18 cellular contexts compared by ENCODE assay signal in the genomic region with DNA sequence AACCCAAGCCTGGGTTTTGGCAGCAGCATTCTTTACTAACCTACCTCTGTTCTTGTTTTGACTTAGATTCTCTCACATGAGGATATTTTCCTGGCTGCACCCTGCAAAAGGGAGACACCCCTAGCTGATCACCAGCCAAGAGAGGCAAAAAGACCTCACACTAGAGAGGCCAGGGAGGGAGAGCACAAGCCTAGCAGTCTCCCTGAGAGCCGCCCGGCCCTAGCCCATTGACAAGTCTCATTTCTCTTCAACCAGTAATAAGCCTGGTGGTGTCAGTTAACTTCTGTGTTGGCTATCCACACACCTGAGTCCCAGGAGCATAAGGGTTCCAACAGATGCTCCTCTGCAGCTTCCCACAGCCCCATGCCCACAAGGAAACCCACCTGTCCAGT. TPM values are rescaled to one million over a fixed set of nuclear protein-coding genes. Genes with fewer than 3 reads are reported as not detected.
DNase-seq lines count a peak whose midpoint lies in the region; ATAC-seq, FAIRE-seq and TF ChIP-seq lines count a peak whose summit lies in the region.
"Had no signal": no experiment of that assay in that cellular context is flagged by ENCODE, and none has a peak within 500 bp of the region (broad histone marks: within the 10 kb centered on the region; RNA-seq: fewer than 3 reads in every experiment).

No MANE protein-coding gene starts in this region.

- TF ChIP-seq POLR2A in prostate gland (IDR thresholded peaks at IDR 0.05) = no peak
- no peak for TF ChIP-seq POLR2A in GM12891 (IDR thresholded peaks at IDR 0.05; ENCODE audit: low read depth, low read length)

- FAIRE-seq in astrocyte (lab: Jason Lieb, UNC) (no peak), GM12891 (lab: Jason Lieb, UNC) (no peak)

- no peak overlapping the region for H3K4me2 ChIP-seq in astrocyte (ENCODE audit: low read length)

- WGBS in prostate gland = 48% methylated on average over 2 of the region's 2 CpGs

- no peak overlapping the region for H3K4me3 ChIP-seq in astrocyte (ENCODE audit: insufficient read depth, low read depth, low read length)
- H3K4me3 ChIP-seq in prostate gland = no peak overlapping the region
- H3K4me3 ChIP-seq: gastroesophageal sphincter, lower lobe of right lung, sigmoid colon, SJCRH30, upper lobe of right lung had no signal

- no peaks in the 10 kb centered on the region for H3K27me3 Mint-ChIP-seq in T-helper 2 cell treated with Interferon-gamma antibody and Interleukin-4, amounts not matched to agents 5 μg/mL and 100 μg/mL, for 36 hours (ENCODE audit: low read depth)
- no peaks in the 10 kb centered on the region for H3K27me3 Mint-ChIP-seq in astrocyte (ENCODE audit: low read depth, unreplicated experiment)

- H3K9me3 Mint-ChIP-seq in T-helper 2 cell treated with Interferon-gamma antibody and Interleukin-4, amounts not matched to agents 5 μg/mL and 100 μg/mL, for 36 hours = no peaks in the 10 kb centered on the region
- H3K9me3 Mint-ChIP-seq in astrocyte (ENCODE audit: unreplicated experiment) = no peaks in the 10 kb centered on the region

- DNase-seq in T-helper 2 cell treated with Interferon-gamma antibody and Interleukin-4, amounts not matched to agents 5 μg/mL and 100 μg/mL, for 36 hours (ENCODE audit: low spot score) = no peak
- no peak for DNase-seq in T-helper 2 cell
- peak; percentile 31 for DNase-seq in NCI-H2171 (lab: John Stamatoyannopoulos, UW)
- no peak for DNase-seq in astrocyte (ENCODE audit: low read depth)
- no peak for DNase-seq in prostate gland (ENCODE audit: low spot score)
- DNase-seq in GM12891 (ENCODE audit: insufficient read length, low spot score) = no peak
- no peak for DNase-seq in GM20000 (ENCODE audit: low spot score)
- DNase-seq: 8988T; DMS79; lower lobe of right lung; NCI-H1436 treated with DMSO at 0.1 percent for 48 hours; sigmoid colon; SJCRH30; stimulated activated CD4-positive, alpha-beta T cell treated with anti-CD3 and anti-CD28 coated beads, Interleukin-4, amount 100 ng/mL, for 1 hour; upper lobe of right lung had no signal

- H3K36me3 Mint-ChIP-seq in T-helper 2 cell treated with Interferon-gamma antibody and Interleukin-4, amounts not matched to agents 5 μg/mL and 100 μg/mL, for 36 hours (ENCODE audit: low read depth) = peaks cover 8% of the 10 kb centered on the region
- H3K36me3 Mint-ChIP-seq in astrocyte (ENCODE audit: low read depth, unreplicated experiment) = peaks cover 16% of the 10 kb centered on the region

- H3K4me3 Mint-ChIP-seq in T-helper 2 cell treated with Interferon-gamma antibody and Interleukin-4, amounts not matched to agents 5 μg/mL and 100 μg/mL, for 36 hours = no peak overlapping the region
- H3K4me3 Mint-ChIP-seq in astrocyte (ENCODE audit: unreplicated experiment) = peak overlapping the region; percentile 16

- H3K4me1 Mint-ChIP-seq in T-helper 2 cell treated with Interferon-gamma antibody and Interleukin-4, amounts not matched to agents 5 μg/mL and 100 μg/mL, for 36 hours (ENCODE audit: low read depth) = peaks cover 51% of the 10 kb centered on the region
- H3K4me1 Mint-ChIP-seq in astrocyte (ENCODE audit: low read depth, unreplicated experiment) = peaks cover 4% of the 10 kb centered on the region

- H3K9me3 ChIP-seq in astrocyte (ENCODE audit: insufficient read depth, low read depth, low read length) (no peaks in the 10 kb centered on the region), prostate gland (no peaks in the 10 kb centered on the region)
- H3K9me3 ChIP-seq: gastroesophageal sphincter, lower lobe of right lung, sigmoid colon, SJCRH30, upper lobe of right lung had no signal

- no peaks in the 10 kb centered on the region for H3K79me2 ChIP-seq in astrocyte (ENCODE audit: insufficient read depth, low read length)

- H2AFZ ChIP-seq in astrocyte (ENCODE audit: low read depth, low read length) = no peak overlapping the region

- no peaks in the 10 kb centered on the region for H3K27me3 ChIP-seq in astrocyte (ENCODE audit: insufficient read depth, low read length)
- no peaks in the 10 kb centered on the region for H3K27me3 ChIP-seq in prostate gland (replicated peaks; ENCODE audit: insufficient read depth)
- H3K27me3 ChIP-seq: gastroesophageal sphincter, sigmoid colon, SJCRH30, upper lobe of right lung had no signal

- H3K36me3 ChIP-seq in astrocyte (ENCODE audit: insufficient read depth, low read length) = no peaks in the 10 kb centered on the region
- no peaks in the 10 kb centered on the region for H3K36me3 ChIP-seq in prostate gland
- H3K36me3 ChIP-seq: lower lobe of right lung, SJCRH30, upper lobe of right lung had no signal

- H3K27ac ChIP-seq in astrocyte (ENCODE audit: low read depth, low read length) = no peak overlapping the region
- peak overlapping the region; percentile 5 to 18 for H3K27ac ChIP-seq in prostate gland
- H3K27ac ChIP-seq: C4-2B, lower lobe of right lung, sigmoid colon, SJCRH30, upper lobe of right lung had no signal

- no peak overlapping the region for H3K9ac ChIP-seq in astrocyte (ENCODE audit: low read length)

- peak overlapping the region; percentile 85 for H3K27ac Mint-ChIP-seq in T-helper 2 cell treated with Interferon-gamma antibody and Interleukin-4, amounts not matched to agents 5 μg/mL and 100 μg/mL, for 36 hours
- no peak overlapping the region for H3K27ac Mint-ChIP-seq in astrocyte (ENCODE audit: unreplicated experiment)

- TF ChIP-seq CTCF in astrocyte (IDR thresholded peaks at IDR 0.05; ENCODE audit: insufficient read depth, low read depth, low read length) (no peak), prostate gland (IDR thresholded peaks at IDR 0.05) (no peak), GM20000 (IDR thresholded peaks at IDR 0.05; ENCODE audit: extremely low read depth, missing control alignments) (no peak)

- no peak for ATAC-seq in GM18520 (IDR thresholded peaks at IDR 0.05; ENCODE audit: unreplicated experiment)
- ATAC-seq: gastroesophageal sphincter, lower lobe of right lung, upper lobe of right lung had no signal

- H3K4me1 ChIP-seq in astrocyte (ENCODE audit: insufficient read depth, low read length) (no peaks in the 10 kb centered on the region), prostate gland (replicated peaks) (no peaks in the 10 kb centered on the region)

- intact Hi-C loops in prostate gland (cut with DNase I) = no loop called here

- peaks cover 5% of the 10 kb centered on the region for H4K20me1 ChIP-seq in astrocyte (ENCODE audit: insufficient read depth, low read length)

TF ChIP-seq in GM12891, 5 proteins besides CTCF, POLR2A, EP300 and RAD21:
- no peak for TF ChIP-seq POLR2AphosphoS5 (IDR thresholded peaks at IDR 0.05; ENCODE audit: low read depth, low read length)
- no peak for TF ChIP-seq PAX5 (IDR thresholded peaks at IDR 0.05; ENCODE audit: insufficient read depth, low read length, severe bottlenecking)
- TF ChIP-seq SPI1 (IDR thresholded peaks at IDR 0.05; ENCODE audit: low read depth, low read length) = no peak
- no peak for TF ChIP-seq POU2F2 (IDR thresholded peaks at IDR 0.05; ENCODE audit: low read depth, low read length)
- no peak for TF ChIP-seq TAF1 (IDR thresholded peaks at IDR 0.05; ENCODE audit: low read depth, low read length)

RNA-seq across cellular contexts. Expression of a gene that starts 18.5 kb away (rescaled TPM):
- total RNA-seq in astrocyte (59.2 and 65.6 TPM in 2 replicates), prostate gland (100 to 1,000 TPM; 134 to 299 TPM)
- 16.7 TPM for polyA plus RNA-seq in GM12891 (2012; ENCODE audit: low read depth, missing spikeins)
